In genomic region chr4:42398448-42399355, GRCh38 we compare ENCODE assay signal across 8 cellular contexts. TPM values are rescaled to one million over a fixed set of nuclear protein-coding genes. Genes with fewer than 3 reads are reported as not detected.
DNase-seq lines count a peak whose midpoint lies in the region; ATAC-seq, FAIRE-seq and TF ChIP-seq lines count a peak whose summit lies in the region.

No MANE protein-coding gene starts in this region.

- intact Hi-C loops in activated CD4-positive, alpha-beta T cell treated with anti-CD3 and anti-CD28 coated beads for 36 hours (cut with DNase I, micrococcal nuclease) = loop anchor here in 1 of 2 experiments (2.0 to 10.0 kb wide), 3 partner anchors 20 to 654 kb away; partner anchors contain the start of gene PHOX2B
- intact Hi-C loops in kidney (cut with DNase I) = no loop called here

- H3K4me3 ChIP-seq in kidney (ENCODE audit: low read length in 2 of 2) = peak overlapping the region; percentile 61 to 71
- peak overlapping the region; percentile 44 for H3K4me3 ChIP-seq in thymus (ENCODE audit: low read length)

- H3K27ac Mint-ChIP-seq in activated CD4-positive, alpha-beta T cell treated with anti-CD3 and anti-CD28 coated beads for 36 hours = no peak overlapping the region
- H3K27ac Mint-ChIP-seq in activated naive CD8-positive, alpha-beta T cell = no peak overlapping the region

- H3K36me3 ChIP-seq in kidney (ENCODE audit: control insufficient read depth in 1 of 2, insufficient read depth in 2 of 2, low read length in 2 of 2) = no peaks in the 10 kb centered on the region
- no peaks in the 10 kb centered on the region for H3K36me3 ChIP-seq in thymus (ENCODE audit: control insufficient read depth, insufficient read depth)

- ATAC-seq in activated CD4-positive, alpha-beta T cell treated with anti-CD3 and anti-CD28 coated beads for 36 hours = no peak
- ATAC-seq in HG02798 (IDR thresholded peaks at IDR 0.05; ENCODE audit: poor library complexity, unreplicated experiment) = no peak

- no peak for DNase-seq in activated CD4-positive, alpha-beta T cell treated with anti-CD3 and anti-CD28 coated beads for 36 hours
- DNase-seq in activated CD4-positive, alpha-beta T cell treated with anti-CD3 and anti-CD28 coated beads for 1 hour = no peak
- DNase-seq in kidney (peak; percentile 77), DMS153 treated with DMSO at 0.1 percent for 48 hours (lab: John Stamatoyannopoulos, UW; ENCODE audit: unreplicated experiment) (no peak)
- DNase-seq in activated CD4-positive, CD25-positive, alpha-beta regulatory T cell (lab: John Stamatoyannopoulos, UW) = no peak

- no peaks in the 10 kb centered on the region for H3K9me3 Mint-ChIP-seq in activated CD4-positive, alpha-beta T cell treated with anti-CD3 and anti-CD28 coated beads for 36 hours (ENCODE audit: low read depth)
- no peaks in the 10 kb centered on the region for H3K9me3 Mint-ChIP-seq in activated naive CD8-positive, alpha-beta T cell (ENCODE audit: low read depth)

- peaks cover 58% of the 10 kb centered on the region for H3K27me3 ChIP-seq in thymus (ENCODE audit: control insufficient read depth, insufficient read depth)

- H3K9me3 ChIP-seq in kidney (ENCODE audit: control insufficient read depth in 1 of 2, low read length in 2 of 2) (no peaks in the 10 kb centered on the region), thymus (ENCODE audit: control insufficient read depth) (no peaks in the 10 kb centered on the region)

- peaks cover 0 to 5% of the 10 kb centered on the region in 2 donors for H3K4me1 ChIP-seq in kidney (ENCODE audit: control insufficient read depth in 1 of 2, insufficient read depth in 1 of 2, low read depth in 1 of 2, low read length in 2 of 2)
- H3K4me1 ChIP-seq in thymus (ENCODE audit: control insufficient read depth, insufficient read depth, low read length) = no peaks in the 10 kb centered on the region

- CTCF ChIA-PET in activated CD4-positive, alpha-beta T cell treated with anti-CD3 and anti-CD28 coated beads for 36 hours (lab: Charles Lee) = interaction anchor here (2.1 kb wide), 1 partner anchor 121 kb away, joined by 6 read pairs; no protein-coding TSS in a partner anchor

- peaks cover 58% of the 10 kb centered on the region for H3K27me3 Mint-ChIP-seq in activated CD4-positive, alpha-beta T cell treated with anti-CD3 and anti-CD28 coated beads for 36 hours
- peaks cover 28% of the 10 kb centered on the region for H3K27me3 Mint-ChIP-seq in activated naive CD8-positive, alpha-beta T cell

- POLR2A ChIA-PET in activated CD4-positive, alpha-beta T cell treated with anti-CD3 and anti-CD28 coated beads for 36 hours (lab: Charles Lee) = no interaction called here

- WGBS in thymus = 3% methylated on average over 53 of the region's 53 CpGs

- H3K4me1 Mint-ChIP-seq in activated CD4-positive, alpha-beta T cell treated with anti-CD3 and anti-CD28 coated beads for 36 hours = peaks cover 22% of the 10 kb centered on the region
- peaks cover 26% of the 10 kb centered on the region for H3K4me1 Mint-ChIP-seq in activated naive CD8-positive, alpha-beta T cell (ENCODE audit: low read depth)

- H3K9ac ChIP-seq in kidney (ENCODE audit: low read length in 2 of 2) = peak overlapping the region; percentile 8 to 41

- H3K36me3 Mint-ChIP-seq in activated CD4-positive, alpha-beta T cell treated with anti-CD3 and anti-CD28 coated beads for 36 hours (ENCODE audit: low read depth) = no peaks in the 10 kb centered on the region
- H3K36me3 Mint-ChIP-seq in activated naive CD8-positive, alpha-beta T cell = no peaks in the 10 kb centered on the region

- TF ChIP-seq CTCF in kidney (IDR thresholded peaks at IDR 0.05; ENCODE audit: borderline replicate concordance, extremely low read depth, insufficient read depth) = no peak

- FAIRE-seq in kidney (lab: Jason Lieb, UNC) = no peak

- peak overlapping the region; percentile 65 to 82 for H3K27ac ChIP-seq in kidney (ENCODE audit: low read depth in 2 of 2, low read length in 2 of 2)
- no peak overlapping the region for H3K27ac ChIP-seq in thymus (ENCODE audit: low read depth)

- H3K4me3 Mint-ChIP-seq in activated CD4-positive, alpha-beta T cell treated with anti-CD3 and anti-CD28 coated beads for 36 hours = peak overlapping the region; percentile 58
- peak overlapping the region; percentile 69 for H3K4me3 Mint-ChIP-seq in activated naive CD8-positive, alpha-beta T cell

RNA-seq across cellular contexts. Expression of gene SHISA3, which starts 1.4 kb away (rescaled TPM):
- total RNA-seq in activated CD4-positive, alpha-beta T cell treated with anti-CD3 and anti-CD28 coated beads for 36 hours = under 1 TPM in 1 of 2 experiments, not detected in 1; 0.11 TPM
- total RNA-seq in kidney = 31.7 TPM
- polyA plus RNA-seq in kidney (ENCODE audit: insufficient read depth, low read depth, low replicate concordance) (20.3 TPM), thymus (0.71 TPM)

Comparison
In these comparisons a context has a peak if more than half of its experiments do, and no peak if none do; other contexts are left out.
1. RNA of gene SHISA3, which starts 1.4 kb away (total RNA-seq): 31.7 TPM in kidney (single experiment); 0.11 TPM in activated CD4-positive, alpha-beta T cell treated with anti-CD3 and anti-CD28 coated beads for 36 hours; every median in the first group is over 10 times any median in the second.